In genomic region chr3:120642368-120642948, GRCh38 we compare ENCODE assay signal across 13 cellular contexts. TPM values are rescaled to one million over a fixed set of nuclear protein-coding genes. Genes with fewer than 3 reads are reported as not detected.
A peak's percentile ranks its signal among the peaks of the same experiment; 100 is the strongest.
DNase-seq lines count a peak whose midpoint lies in the region; ATAC-seq, FAIRE-seq and TF ChIP-seq lines count a peak whose summit lies in the region.
"Had no signal": no experiment of that assay in that cellular context is flagged by ENCODE, and none has a peak within 500 bp of the region (broad histone marks: within the 10 kb centered on the region; RNA-seq: fewer than 3 reads in every experiment).

No MANE protein-coding gene starts in this region.

- CTCF ChIA-PET in OCI-LY7 (lab: Charles Lee; ENCODE audit: unreplicated experiment): no interaction called here

- peaks cover 2% of the 10 kb centered on the region for H3K27me3 Mint-ChIP-seq in neural progenitor cell (ENCODE audit: insufficient read depth, low read depth)
- H3K27me3 Mint-ChIP-seq: brain had no signal

- DNase-seq in EH (ENCODE audit: low read depth) (peak; percentile 68), bronchial epithelial cell (ENCODE audit: low read depth) (peak; percentile 10), neural progenitor cell (ENCODE audit: low spot score) (no peak), OCI-LY7 (ENCODE audit: low spot score) (no peak), 8988T (no peak), NCI-H69 (lab: John Stamatoyannopoulos, UW) (no peak)
- DNase-seq: activated CD4-positive, alpha-beta T cell treated with anti-CD3 and anti-CD28 coated beads, Interleukin-2, amount 50 U/mL, for 4 hours; NCI-H1092 treated with DMSO at 0.1 percent for 48 hours had no signal

- POLR2A ChIA-PET in OCI-LY7 (lab: Charles Lee): interaction anchor here (1.0 kb wide), 1 partner anchor 14 kb away, joined by 4 read pairs; no protein-coding TSS in a partner anchor

- H3K36me3 ChIP-seq in Loucy (ENCODE audit: insufficient read depth, low read length): no peaks in the 10 kb centered on the region
- H3K36me3 ChIP-seq in bronchial epithelial cell (ENCODE audit: control insufficient read depth, insufficient read depth, low read length): no peaks in the 10 kb centered on the region
- H3K36me3 ChIP-seq in neural progenitor cell: no peaks in the 10 kb centered on the region
- H3K36me3 ChIP-seq in OCI-LY7 (ENCODE audit: insufficient read depth, low read length): no peaks in the 10 kb centered on the region
- H3K36me3 ChIP-seq: neutrophil had no signal

- intact Hi-C loops in OCI-LY7 (cut with micrococcal nuclease; ENCODE audit: unreplicated experiment): no loop called here

- H3K4me1 ChIP-seq in Loucy (ENCODE audit: insufficient read depth, low read length, poor library complexity, severe bottlenecking) (no peaks in the 10 kb centered on the region), neural progenitor cell (peaks cover 3% of the 10 kb centered on the region), OCI-LY7 (ENCODE audit: insufficient read depth, low read length, poor library complexity, severe bottlenecking) (no peaks in the 10 kb centered on the region)

- no peaks in the 10 kb centered on the region for H3K36me3 Mint-ChIP-seq in neural progenitor cell
- H3K36me3 Mint-ChIP-seq: brain had no signal

- no peaks in the 10 kb centered on the region for H4K20me1 ChIP-seq in Loucy (ENCODE audit: insufficient read depth, low read length, poor library complexity, severe bottlenecking)
- no peaks in the 10 kb centered on the region for H4K20me1 ChIP-seq in neural progenitor cell (ENCODE audit: low read depth)
- H4K20me1 ChIP-seq in OCI-LY7 (ENCODE audit: insufficient read depth, low read length): no peaks in the 10 kb centered on the region

- no peaks in the 10 kb centered on the region for H3F3A ChIP-seq in Loucy (ENCODE audit: low read depth)
- no peaks in the 10 kb centered on the region for H3F3A ChIP-seq in neural progenitor cell (ENCODE audit: low read depth)

- H3K4me3 Mint-ChIP-seq in neural progenitor cell: no peak overlapping the region
- H3K4me3 Mint-ChIP-seq: brain had no signal

- peaks cover 25% of the 10 kb centered on the region for H3K4me1 Mint-ChIP-seq in neural progenitor cell

- H3K27me3 ChIP-seq in Loucy (ENCODE audit: insufficient read depth, low read length, poor library complexity, severe bottlenecking) (no peaks in the 10 kb centered on the region), bronchial epithelial cell (ENCODE audit: control insufficient read depth, insufficient read depth, low read length) (no peaks in the 10 kb centered on the region), neural progenitor cell (no peaks in the 10 kb centered on the region)
- H3K27me3 ChIP-seq: neutrophil had no signal

- H3K9ac ChIP-seq in Loucy (ENCODE audit: low read depth, low read length, poor library complexity, severe bottlenecking) (no peak overlapping the region), neural progenitor cell (no peak overlapping the region)

- H3K9me2 ChIP-seq in Loucy (replicated peaks; ENCODE audit: low read depth, low read length): no peaks in the 10 kb centered on the region
- H3K9me2 ChIP-seq in OCI-LY7 (ENCODE audit: insufficient read depth, low read length): no peaks in the 10 kb centered on the region

- H3K9me3 ChIP-seq in Loucy (ENCODE audit: insufficient read depth, low read depth, low read length): no peaks in the 10 kb centered on the region
- H3K9me3 ChIP-seq in neural progenitor cell (ENCODE audit: low read depth): no peaks in the 10 kb centered on the region
- H3K9me3 ChIP-seq in OCI-LY7 (ENCODE audit: low read length): no peaks in the 10 kb centered on the region
- H3K9me3 ChIP-seq: neutrophil had no signal

- H3K9me3 Mint-ChIP-seq in neural progenitor cell: no peaks in the 10 kb centered on the region

- H3K4me3 ChIP-seq in Loucy (ENCODE audit: low read length, poor library complexity, severe bottlenecking) (no peak overlapping the region), bronchial epithelial cell (ENCODE audit: low read depth, low read length) (no peak overlapping the region), neural progenitor cell (no peak overlapping the region), OCI-LY7 (ENCODE audit: low read depth, low read length, poor library complexity, severe bottlenecking) (no peak overlapping the region)

- BruUV-seq in OCI-LY7 (replicated peaks; lab: Mats Ljungman, UMichigan): no TSS peak

- H3K4me2 ChIP-seq in Loucy (ENCODE audit: low read depth, low read length, poor library complexity, severe bottlenecking) (peak overlapping the region; percentile 19), neural progenitor cell (no peak overlapping the region), OCI-LY7 (ENCODE audit: low read length) (no peak overlapping the region)

- H3K79me2 ChIP-seq in Loucy (ENCODE audit: insufficient read depth, low read length) (no peaks in the 10 kb centered on the region), neural progenitor cell (ENCODE audit: low read depth) (no peaks in the 10 kb centered on the region), OCI-LY7 (ENCODE audit: insufficient read depth, low read depth, low read length) (no peaks in the 10 kb centered on the region)

- H3K27ac ChIP-seq in neural progenitor cell: no peak overlapping the region
- H3K27ac ChIP-seq in OCI-LY7 (ENCODE audit: low read depth, low read length, poor library complexity, severe bottlenecking): no peak overlapping the region
- H3K27ac ChIP-seq: neutrophil had no signal

- H2AFZ ChIP-seq in Loucy (ENCODE audit: low read length) (0 out of 2 replicates have a peak overlapping the region, but pooled peaks have one; percentile 75), neural progenitor cell (replicated peaks) (peak overlapping the region; percentile 4), OCI-LY7 (ENCODE audit: low read length) (no peak overlapping the region)

- FAIRE-seq in bronchial epithelial cell (lab: Jason Lieb, UNC): no peak

- no peak for ATAC-seq in GM21737 (IDR thresholded peaks at IDR 0.05; ENCODE audit: unreplicated experiment)
- ATAC-seq: Panc1 had no signal

- H3K27ac Mint-ChIP-seq in neural progenitor cell: no peak overlapping the region

- TF ChIP-seq CTCF in Loucy (conservative IDR thresholded peaks at IDR 0.05; ENCODE audit: low read length): no peak; the same call in 1 of the 2 replicates
- TF ChIP-seq CTCF in bronchial epithelial cell (IDR thresholded peaks at IDR 0.05; ENCODE audit: insufficient read depth, low read length, severe bottlenecking): no peak
- no peak for TF ChIP-seq CTCF in neural progenitor cell (IDR thresholded peaks at IDR 0.05)
- no peak for TF ChIP-seq CTCF in OCI-LY7 (conservative IDR thresholded peaks at IDR 0.05; ENCODE audit: low read length)

RNA-seq across cellular contexts. Expression of gene HGD, which starts 39.6 kb away (rescaled TPM):
- total RNA-seq in bronchial epithelial cell (under 0.01 and 0.38 TPM in 2 replicates), neural progenitor cell (ENCODE audit: low replicate concordance) (0.28 TPM in 1 of 2 replicates, not detected in the other), OCI-LY7 (2022) (not detected in 2 replicates)
- total RNA-seq in OCI-LY7 (2014; rRNA removed; shearing (Covaris generic)): 0.19 TPM in 1 of 2 replicates, not detected in the other

RNA-seq across cellular contexts. Expression of gene NDUFB4, which starts 46.3 kb away (rescaled TPM):
- 9.7 and 20.4 TPM in 2 replicates for total RNA-seq in bronchial epithelial cell
- total RNA-seq in neural progenitor cell (ENCODE audit: low replicate concordance): 132 and 172 TPM in 2 replicates
- 77.3 and 130 TPM in 2 replicates for total RNA-seq in OCI-LY7 (2014; rRNA removed; shearing (Covaris generic))
- 145 and 149 TPM in 2 replicates for total RNA-seq in OCI-LY7 (2022)

Comparison
In these comparisons a context has a peak if more than half of its experiments do, and no peak if none do; other contexts are left out.
1. DNase-seq: peak in EH (single experiment) and bronchial epithelial cell (single experiment); none in neural progenitor cell (single experiment), OCI-LY7 (single experiment), 8988T (single experiment) and NCI-H69 (single experiment).